34 cellular contexts compared by ENCODE assay signal in the genomic region with DNA sequence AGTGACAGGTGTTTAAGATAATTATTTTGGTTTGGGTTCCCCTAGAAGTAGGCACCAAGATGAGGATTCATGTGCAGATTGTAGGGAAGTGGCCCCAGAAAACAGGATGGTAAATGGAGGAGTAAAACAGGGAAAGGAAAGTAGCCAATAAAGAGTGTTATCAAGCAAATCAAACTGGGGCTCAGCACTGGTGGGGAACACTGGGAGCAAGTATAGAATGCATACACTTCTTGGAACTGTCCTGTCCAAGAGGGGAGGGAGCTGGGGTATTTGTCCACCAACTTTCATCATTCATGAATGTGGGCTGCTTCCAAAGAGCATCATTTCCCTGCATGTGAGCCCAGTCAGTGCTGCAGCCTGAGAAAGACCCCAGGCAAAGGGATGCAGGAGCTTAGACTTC.
"Had no signal": no experiment of that assay in that cellular context is flagged by ENCODE, and none has a peak within 500 bp of the region (broad histone marks: within the 10 kb centered on the region; RNA-seq: fewer than 3 reads in every experiment).

No MANE protein-coding gene starts in this region.

- H3K4me3 ChIP-seq: MG63 had no signal

- H3K9me3 ChIP-seq: MG63 had no signal

- DNase-seq: Karpas-422, Kasumi-1, MG63, MM.1S, MV-4-11, NCI-H1048, NCI-H1092, NCI-H1092 treated with DMSO at 0.1 percent for 48 hours, NCI-H1105, NCI-H1105 treated with DMSO at 0.1 percent for 48 hours, NCI-H1417, NCI-H1417 treated with DMSO at 0.1 percent for 48 hours, NCI-H1436, NCI-H1436 treated with DMSO at 0.1 percent for 48 hours, NCI-H146, NCI-H1694, NCI-H1694 treated with DMSO at 0.1 percent for 48 hours, NCI-H187, NCI-H187 treated with DMSO at 0.1 percent for 48 hours, NCI-H1930, NCI-H2029, NCI-H2029 treated with DMSO at 0.1 percent for 48 hours, NCI-H2081, NCI-H2081 treated with DMSO at 0.1 percent for 48 hours, NCI-H2107, NCI-H2171, NCI-H2171 treated with DMSO at 0.1 percent for 48 hours, NCI-H2227 treated with DMSO at 0.1 percent for 48 hours, NCI-H226, NCI-H345, NCI-H446, NCI-H446 treated with DMSO at 0.1 percent for 48 hours, NCI-H510A, NCI-H510A treated with DMSO at 0.1 percent for 48 hours had no signal

- H3K36me3 ChIP-seq: MG63 had no signal
